9 cellular contexts compared by ENCODE assay signal in the genomic region with DNA sequence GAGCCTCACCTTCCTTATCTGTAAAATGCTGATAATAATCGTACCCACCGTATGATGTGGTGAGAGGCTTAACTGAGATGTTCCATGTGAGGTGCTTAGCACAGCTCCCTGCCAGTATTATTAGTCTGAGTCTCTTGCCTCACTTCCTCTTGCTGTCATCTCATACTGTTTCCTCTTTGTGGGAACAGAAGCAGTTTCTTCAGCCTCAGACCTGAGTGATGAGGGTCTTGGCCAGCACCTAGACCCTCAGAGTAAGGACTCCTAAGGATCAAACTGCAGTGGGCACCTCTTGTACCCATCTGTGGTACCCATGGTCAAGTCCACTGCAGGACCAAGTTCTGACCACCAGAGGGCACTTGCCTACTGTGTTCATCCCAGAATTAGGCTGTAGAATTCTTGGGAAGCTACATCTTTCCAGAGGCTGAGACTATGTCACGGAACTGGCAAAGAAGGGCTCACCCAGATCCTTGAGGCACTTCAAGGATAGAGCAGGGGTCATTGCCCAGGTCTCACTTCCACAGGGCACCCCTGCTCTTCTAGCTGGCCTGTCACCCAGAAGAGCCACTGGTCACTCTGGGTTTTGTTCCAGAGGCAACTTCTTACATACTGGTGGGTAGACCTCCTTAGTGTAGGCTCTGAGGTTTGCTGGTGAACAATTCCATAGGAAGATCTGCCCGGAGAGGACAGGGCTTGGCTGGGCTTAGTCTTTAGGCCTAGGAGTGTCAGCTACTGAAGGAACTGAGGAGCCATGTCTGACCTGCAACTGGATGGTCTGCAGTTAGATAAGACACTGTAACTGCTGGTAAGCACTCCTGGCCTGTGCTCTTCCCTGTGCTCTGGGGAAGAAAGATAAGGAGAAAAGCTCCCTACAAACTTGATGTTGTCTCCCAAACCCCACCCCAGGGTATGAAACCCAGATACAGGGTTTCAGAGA. TPM values are rescaled to one million over a fixed set of nuclear protein-coding genes. Genes with fewer than 3 reads are reported as not detected.
DNase-seq lines count a peak whose midpoint lies in the region; ATAC-seq and TF ChIP-seq lines count a peak whose summit lies in the region.
"Had no signal": no experiment of that assay in that cellular context is flagged by ENCODE, and none has a peak within 500 bp of the region (broad histone marks: within the 10 kb centered on the region; RNA-seq: fewer than 3 reads in every experiment).

No MANE protein-coding gene starts in this region.

- TF ChIP-seq POLR2A in upper lobe of left lung (IDR thresholded peaks at IDR 0.05) = no peak

- no peaks in the 10 kb centered on the region for H3K27me3 Mint-ChIP-seq in CD4-positive, alpha-beta T cell
- H3K27me3 Mint-ChIP-seq in activated T-cell treated with anti-CD3 and anti-CD28 coated beads, Interleukin-2, amount 50 U/mL, for 24 hours = no peaks in the 10 kb centered on the region
- peaks cover 2% of the 10 kb centered on the region for H3K27me3 Mint-ChIP-seq in nephron progenitor cell (ENCODE audit: low read depth, poor library complexity)

- H3K36me3 Mint-ChIP-seq in CD4-positive, alpha-beta T cell (ENCODE audit: low read depth) = peaks cover 4% of the 10 kb centered on the region
- H3K36me3 Mint-ChIP-seq in activated T-cell treated with anti-CD3 and anti-CD28 coated beads, Interleukin-2, amount 50 U/mL, for 24 hours (ENCODE audit: low read depth) = peaks cover 8% of the 10 kb centered on the region
- peaks cover 2% of the 10 kb centered on the region for H3K36me3 Mint-ChIP-seq in nephron progenitor cell (ENCODE audit: low read depth)

- H3K9ac ChIP-seq in OCI-LY1 (ENCODE audit: low read length) = no peak overlapping the region

- 57 to 61% methylated on average over 3 to 4 of the region's 4 CpGs for WGBS in upper lobe of left lung, 2 donors

- H3K4me1 ChIP-seq in OCI-LY1 (ENCODE audit: insufficient read depth, low read length, severe bottlenecking) = no peaks in the 10 kb centered on the region
- no peaks in the 10 kb centered on the region for H3K4me1 ChIP-seq in upper lobe of left lung

- TF ChIP-seq CTCF in CD4-positive, alpha-beta T cell (IDR thresholded peaks at IDR 0.05) = peak; percentile 92
- TF ChIP-seq CTCF in HFF-Myc (IDR thresholded peaks at IDR 0.05; ENCODE audit: low read depth, low read length, missing control alignments) (peak; percentile 96), OCI-LY1 (IDR thresholded peaks at IDR 0.05; ENCODE audit: low read length) (peak; percentile 94), fibroblast of pulmonary artery (IDR thresholded peaks at IDR 0.05; ENCODE audit: low read length, missing control alignments) (no peak), nephron progenitor cell (IDR thresholded peaks at IDR 0.05) (peak; percentile 91), upper lobe of left lung (IDR thresholded peaks at IDR 0.05) (peak; percentile 75 to 88 (median 80))

- no peaks in the 10 kb centered on the region for H3F3A ChIP-seq in OCI-LY1 (ENCODE audit: insufficient read depth, low read length)

- H3K27ac ChIP-seq in CD4-positive, alpha-beta T cell (ENCODE audit: low read depth, low read length) = no peak overlapping the region
- no peak overlapping the region for H3K27ac ChIP-seq in OCI-LY1 (ENCODE audit: low read depth, low read length, poor library complexity, severe bottlenecking)
- no peak overlapping the region for H3K27ac ChIP-seq in upper lobe of left lung

- no peaks in the 10 kb centered on the region for H3K79me2 ChIP-seq in OCI-LY1 (ENCODE audit: insufficient read depth, low read length)

- intact Hi-C loops in CD4-positive, alpha-beta T cell (cut with DNase I, micrococcal nuclease) = loop anchor here (1.0 to 2.0 kb wide), 3 partner anchors 154 to 543 kb away; no protein-coding TSS in a partner anchor

- CTCF ChIA-PET in CD4-positive, alpha-beta T cell (lab: Charles Lee) = interaction anchor here (0.5 to 2.2 kb wide), 5 partner anchors 9 to 154 kb away, joined by 3 to 12 read pairs (median 5); no protein-coding TSS in a partner anchor

- no peaks in the 10 kb centered on the region for H3K9me2 ChIP-seq in OCI-LY1 (ENCODE audit: low read depth, low read length)

- no peaks in the 10 kb centered on the region for H3K4me1 Mint-ChIP-seq in CD4-positive, alpha-beta T cell (ENCODE audit: low read depth)
- peaks cover under 1% of the 10 kb centered on the region for H3K4me1 Mint-ChIP-seq in activated T-cell treated with anti-CD3 and anti-CD28 coated beads, Interleukin-2, amount 50 U/mL, for 24 hours (ENCODE audit: low read depth)
- no peaks in the 10 kb centered on the region for H3K4me1 Mint-ChIP-seq in nephron progenitor cell

- peak; percentile 56 for ATAC-seq in CD4-positive, alpha-beta T cell (ENCODE audit: poor library complexity)
- ATAC-seq in upper lobe of left lung (ENCODE audit: low FRiP score in 2 of 2) = peak; percentile 70 to 72
- no peak for ATAC-seq in GM18867 (IDR thresholded peaks at IDR 0.05; ENCODE audit: unreplicated experiment)

- TF ChIP-seq EP300 in upper lobe of left lung (IDR thresholded peaks at IDR 0.05) = no peak

- H3K27ac Mint-ChIP-seq in CD4-positive, alpha-beta T cell = no peak overlapping the region
- no peak overlapping the region for H3K27ac Mint-ChIP-seq in activated T-cell treated with anti-CD3 and anti-CD28 coated beads, Interleukin-2, amount 50 U/mL, for 24 hours
- H3K27ac Mint-ChIP-seq in nephron progenitor cell = peak overlapping the region; percentile 81

- H3K4me2 ChIP-seq in OCI-LY1 (ENCODE audit: low read length) = no peak overlapping the region

- H3K27me3 ChIP-seq in CD4-positive, alpha-beta T cell (ENCODE audit: control insufficient read depth, insufficient read depth, low read length) = no peaks in the 10 kb centered on the region
- no peaks in the 10 kb centered on the region for H3K27me3 ChIP-seq in OCI-LY1 (ENCODE audit: insufficient read depth, low read length)
- no peaks in the 10 kb centered on the region for H3K27me3 ChIP-seq in upper lobe of left lung

- peak; percentile 16 to 52 (median 26) for DNase-seq in CD4-positive, alpha-beta T cell
- peak; percentile 22 for DNase-seq in HFF-Myc (ENCODE audit: extremely low read depth, low read depth)
- peak; percentile 65 for DNase-seq in activated T-cell treated with anti-CD3 and anti-CD28 coated beads, Interleukin-2, amount 50 U/mL, for 24 hours
- DNase-seq in fibroblast of pulmonary artery (ENCODE audit: low read depth) = peak; percentile 75
- DNase-seq in nephron progenitor cell = peak; percentile 73
- DNase-seq in upper lobe of left lung = peak in 1 of 2 donors; percentile 63

- POLR2A ChIA-PET in CD4-positive, alpha-beta T cell (lab: Charles Lee) = no interaction called here

- no peak overlapping the region for H2AFZ ChIP-seq in OCI-LY1 (ENCODE audit: low read length)

- 0 out of 2 replicates have a peak, but pooled peaks cover 10% of the 10 kb centered on the region for H3K36me3 ChIP-seq in OCI-LY1 (ENCODE audit: insufficient read depth, low read length)
- peaks cover 0 to 21% (median 2%) of the 10 kb centered on the region in 4 donors for H3K36me3 ChIP-seq in upper lobe of left lung

- no peak overlapping the region for H3K4me3 ChIP-seq in HFF-Myc (replicated peaks; ENCODE audit: low read depth, low read length)
- no peak overlapping the region for H3K4me3 ChIP-seq in OCI-LY1 (ENCODE audit: low read depth, low read length, poor library complexity, severe bottlenecking)
- H3K4me3 ChIP-seq in fibroblast of pulmonary artery (replicated peaks; ENCODE audit: low read depth, low read length) = no peak overlapping the region
- no peak overlapping the region for H3K4me3 ChIP-seq in upper lobe of left lung

- H4K20me1 ChIP-seq in OCI-LY1 (ENCODE audit: insufficient read depth, low read length) = no peaks in the 10 kb centered on the region

- no peak overlapping the region for H3K4me3 Mint-ChIP-seq in CD4-positive, alpha-beta T cell
- H3K4me3 Mint-ChIP-seq in activated T-cell treated with anti-CD3 and anti-CD28 coated beads, Interleukin-2, amount 50 U/mL, for 24 hours = no peak overlapping the region
- H3K4me3 Mint-ChIP-seq in nephron progenitor cell = no peak overlapping the region

- no peaks in the 10 kb centered on the region for H3K9me3 Mint-ChIP-seq in CD4-positive, alpha-beta T cell
- no peaks in the 10 kb centered on the region for H3K9me3 Mint-ChIP-seq in activated T-cell treated with anti-CD3 and anti-CD28 coated beads, Interleukin-2, amount 50 U/mL, for 24 hours
- no peaks in the 10 kb centered on the region for H3K9me3 Mint-ChIP-seq in nephron progenitor cell

- no peaks in the 10 kb centered on the region for H3K9me3 ChIP-seq in CD4-positive, alpha-beta T cell (ENCODE audit: control insufficient read depth, low read length)
- H3K9me3 ChIP-seq in OCI-LY1 (ENCODE audit: low read length) = no peaks in the 10 kb centered on the region
- H3K9me3 ChIP-seq in upper lobe of left lung = no peaks in the 10 kb centered on the region

RNA-seq across cellular contexts. Expression of a gene that starts 20.6 kb away (rescaled TPM):
- total RNA-seq in CD4-positive, alpha-beta T cell = under 1 TPM; 0.38 to 0.64 TPM
- total RNA-seq in upper lobe of left lung = 1 to 10 TPM in 4 of 6 donors, under 1 TPM in 2; 0.91 to 1.9 (median 1.1) TPM
- total RNA-seq: HT1080 had no signal

RNA-seq across cellular contexts. Expression of a gene that starts 30.7 kb away (rescaled TPM):
- 10 to 100 TPM; 10.2 to 10.5 TPM for total RNA-seq in CD4-positive, alpha-beta T cell
- 10 to 100 TPM in 3 of 6 donors, 1 to 10 TPM in 3; 4.9 to 50.3 (median 11.3) TPM for total RNA-seq in upper lobe of left lung
- total RNA-seq: HT1080 had no signal

RNA-seq across cellular contexts. Expression of a gene that starts 52.5 kb away (rescaled TPM):
- 10 to 100 TPM; 13.7 to 15.5 TPM for total RNA-seq in CD4-positive, alpha-beta T cell
- 10 to 100 TPM; 16.8 to 25.2 (median 18.5) TPM for total RNA-seq in upper lobe of left lung
